In the genomic region with DNA sequence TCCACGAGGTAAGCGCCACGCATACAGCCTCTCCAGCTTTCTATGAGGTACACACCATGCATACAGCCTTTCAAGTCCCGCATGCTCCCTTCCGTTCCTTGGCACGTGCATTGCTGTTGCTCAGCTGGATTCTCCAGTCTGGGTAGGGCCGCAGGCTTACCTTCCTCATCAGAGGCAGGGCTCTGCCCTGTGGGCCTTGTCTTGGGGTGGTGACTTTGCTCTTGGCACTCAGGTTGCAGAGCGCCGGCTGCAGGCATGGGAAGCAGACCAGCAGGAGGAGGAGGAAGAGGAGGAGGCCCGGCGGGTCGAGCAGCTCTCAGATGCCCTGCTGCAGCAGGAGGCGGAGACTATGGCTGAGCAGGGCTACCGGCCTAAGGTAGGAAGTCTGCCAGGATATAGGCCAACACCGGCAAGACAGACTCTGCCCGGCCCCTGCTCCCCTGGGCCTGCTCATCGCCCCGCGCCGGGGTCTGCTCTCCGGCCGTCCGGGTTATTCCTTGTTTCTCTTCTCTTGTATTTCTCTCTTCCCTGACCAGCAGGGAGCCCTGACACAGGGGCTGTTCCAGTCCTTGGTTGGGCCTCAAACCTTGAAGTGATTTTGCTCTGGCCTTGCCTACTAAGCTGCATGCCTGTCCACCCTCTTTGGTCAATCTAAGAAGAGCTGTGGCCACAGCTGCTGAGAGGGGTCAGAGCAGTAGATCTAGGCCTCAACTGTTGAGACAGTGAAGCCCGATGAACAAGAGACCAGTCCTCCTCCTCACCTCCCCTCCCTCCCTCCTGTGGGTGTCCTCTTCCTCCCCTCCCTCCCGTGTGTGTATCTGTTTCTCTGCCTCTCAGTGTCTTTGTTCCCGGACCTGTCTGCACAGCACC, we compare ENCODE assay signal across 25 cellular contexts. TPM values are rescaled to one million over a fixed set of nuclear protein-coding genes. Genes with fewer than 3 reads are reported as not detected.
A peak's percentile ranks its signal among the peaks of the same experiment; 100 is the strongest.
DNase-seq lines count a peak whose midpoint lies in the region; ATAC-seq, FAIRE-seq and TF ChIP-seq lines count a peak whose summit lies in the region.
"Had no signal": no experiment of that assay in that cellular context is flagged by ENCODE, and none has a peak within 500 bp of the region (broad histone marks: within the 10 kb centered on the region; RNA-seq: fewer than 3 reads in every experiment).

No MANE protein-coding gene starts in this region.

- no peaks in the 10 kb centered on the region for H3K9me3 Mint-ChIP-seq in natural killer cell
- H3K9me3 Mint-ChIP-seq in natural killer cell treated with Interleukin-12 subunit alpha and Interleukin-12 subunit beta and Interleukin-15 and Interleukin-18, amount 100 ng/mL, for 72 hours = no peaks in the 10 kb centered on the region
- no peaks in the 10 kb centered on the region for H3K9me3 Mint-ChIP-seq in effector memory CD8-positive, alpha-beta T cell
- H3K9me3 Mint-ChIP-seq: CD4-positive, CD25-positive, alpha-beta regulatory T cell; endodermal cell; stimulated activated memory B cell treated with anti-CD40 and anti-IgM and Interleukin-4, amounts not matched to agents 10 μg/mL and 1 μg/mL and 100 μg/mL, for 72 hours had no signal

- intact Hi-C loops in natural killer cell (cut with micrococcal nuclease) (no loop called here), pancreas (cut with DNase I) (no loop called here)

- H3K36me3 ChIP-seq in pancreas = peaks cover 0 to 46% (median 3%) of the 10 kb centered on the region in 3 donors

- peak overlapping the region; percentile 12 to 59 (median 32) for H3K27ac ChIP-seq in pancreas
- H3K27ac ChIP-seq: coronary artery, lower lobe of right lung had no signal

- ATAC-seq in natural killer cell = no peak
- no peak for ATAC-seq in natural killer cell treated with Interleukin-12 subunit alpha and Interleukin-12 subunit beta and Interleukin-15 and Interleukin-18, amount 100 ng/mL, for 72 hours
- ATAC-seq in effector memory CD8-positive, alpha-beta T cell (replicated peaks) = no peak
- ATAC-seq in pancreas = peak; percentile 93 to 97 (median 96)
- ATAC-seq: HCT116; stimulated activated memory B cell treated with anti-CD40 and anti-IgM and Interleukin-4, amounts not matched to agents 10 μg/mL and 1 μg/mL and 100 μg/mL, for 72 hours had no signal

- no peaks in the 10 kb centered on the region for H3K9me3 ChIP-seq in pancreas
- H3K9me3 ChIP-seq: breast epithelium, lower lobe of right lung had no signal

- FAIRE-seq in pancreas (lab: Jason Lieb, UNC) = no peak
- FAIRE-seq: GM12892, GM19239, kidney had no signal

- no peak for DNase-seq in natural killer cell
- no peak for DNase-seq in natural killer cell treated with Interleukin-12 subunit alpha and Interleukin-12 subunit beta and Interleukin-15 and Interleukin-18, amount 100 ng/mL, for 72 hours (ENCODE audit: low spot score)
- DNase-seq in effector memory CD8-positive, alpha-beta T cell = no peak
- DNase-seq in pancreas = peak; percentile 75 to 95 (median 87)
- DNase-seq in NCI-H1092 (lab: John Stamatoyannopoulos, UW) = no peak
- no peak for DNase-seq in COLO829 (ENCODE audit: low spot score)
- no peak for DNase-seq in RKO (ENCODE audit: low spot score)
- DNase-seq: activated CD4-positive, CD25-positive, alpha-beta regulatory T cell; amniotic stem cell; CD4-positive, CD25-positive, alpha-beta regulatory T cell; endodermal cell; kidney; NCI-H1105; NCI-H2029; NCI-H345; NCI-H748 treated with DMSO at 0.1 percent for 48 hours; T-helper 9 cell had no signal

- H3K27ac Mint-ChIP-seq in natural killer cell = peak overlapping the region; percentile 18 to 38
- no peak overlapping the region for H3K27ac Mint-ChIP-seq in natural killer cell treated with Interleukin-12 subunit alpha and Interleukin-12 subunit beta and Interleukin-15 and Interleukin-18, amount 100 ng/mL, for 72 hours
- peak overlapping the region; percentile 58 to 65 for H3K27ac Mint-ChIP-seq in effector memory CD8-positive, alpha-beta T cell
- H3K27ac Mint-ChIP-seq: CD4-positive, CD25-positive, alpha-beta regulatory T cell; endodermal cell; stimulated activated memory B cell treated with anti-CD40 and anti-IgM and Interleukin-4, amounts not matched to agents 10 μg/mL and 1 μg/mL and 100 μg/mL, for 72 hours had no signal

- H3K4me3 Mint-ChIP-seq in natural killer cell = no peak overlapping the region
- H3K4me3 Mint-ChIP-seq in natural killer cell treated with Interleukin-12 subunit alpha and Interleukin-12 subunit beta and Interleukin-15 and Interleukin-18, amount 100 ng/mL, for 72 hours = no peak overlapping the region
- no peak overlapping the region for H3K4me3 Mint-ChIP-seq in effector memory CD8-positive, alpha-beta T cell
- H3K4me3 Mint-ChIP-seq: CD4-positive, CD25-positive, alpha-beta regulatory T cell; endodermal cell; stimulated activated memory B cell treated with anti-CD40 and anti-IgM and Interleukin-4, amounts not matched to agents 10 μg/mL and 1 μg/mL and 100 μg/mL, for 72 hours had no signal

- no peaks in the 10 kb centered on the region for H3K27me3 ChIP-seq in pancreas
- H3K27me3 ChIP-seq: breast epithelium had no signal

- H3K4me1 Mint-ChIP-seq in natural killer cell = peaks cover 0 to 5% of the 10 kb centered on the region in 2 donors
- peaks cover 0 to 11% of the 10 kb centered on the region in 2 donors for H3K4me1 Mint-ChIP-seq in natural killer cell treated with Interleukin-12 subunit alpha and Interleukin-12 subunit beta and Interleukin-15 and Interleukin-18, amount 100 ng/mL, for 72 hours (ENCODE audit: low read depth in 2 of 2)
- H3K4me1 Mint-ChIP-seq in effector memory CD8-positive, alpha-beta T cell (ENCODE audit: low read depth in 2 of 2) = peaks cover 3 to 5% of the 10 kb centered on the region in 2 donors
- H3K4me1 Mint-ChIP-seq: endodermal cell; stimulated activated memory B cell treated with anti-CD40 and anti-IgM and Interleukin-4, amounts not matched to agents 10 μg/mL and 1 μg/mL and 100 μg/mL, for 72 hours had no signal

- no peaks in the 10 kb centered on the region for H3K27me3 Mint-ChIP-seq in natural killer cell (ENCODE audit: low read depth in 2 of 2)
- H3K27me3 Mint-ChIP-seq in natural killer cell treated with Interleukin-12 subunit alpha and Interleukin-12 subunit beta and Interleukin-15 and Interleukin-18, amount 100 ng/mL, for 72 hours = no peaks in the 10 kb centered on the region
- H3K27me3 Mint-ChIP-seq in effector memory CD8-positive, alpha-beta T cell = no peaks in the 10 kb centered on the region
- H3K27me3 Mint-ChIP-seq: CD4-positive, CD25-positive, alpha-beta regulatory T cell; stimulated activated memory B cell treated with anti-CD40 and anti-IgM and Interleukin-4, amounts not matched to agents 10 μg/mL and 1 μg/mL and 100 μg/mL, for 72 hours had no signal

- peaks cover 0 to 6% (median 4%) of the 10 kb centered on the region in 3 donors for H3K4me1 ChIP-seq in pancreas
- H3K4me1 ChIP-seq: breast epithelium, lower lobe of right lung had no signal

- peaks cover 14% of the 10 kb centered on the region for H3K36me3 Mint-ChIP-seq in natural killer cell
- H3K36me3 Mint-ChIP-seq in natural killer cell treated with Interleukin-12 subunit alpha and Interleukin-12 subunit beta and Interleukin-15 and Interleukin-18, amount 100 ng/mL, for 72 hours = peaks cover 11% of the 10 kb centered on the region
- peaks cover 52% of the 10 kb centered on the region for H3K36me3 Mint-ChIP-seq in effector memory CD8-positive, alpha-beta T cell (ENCODE audit: insufficient read depth)

- TF ChIP-seq CTCF in natural killer cell (IDR thresholded peaks at IDR 0.05) = no peak
- TF ChIP-seq CTCF in pancreas (IDR thresholded peaks at IDR 0.05) = no peak

- 50 to 53% methylated on average over 26 of the region's 26 CpGs for WGBS in pancreas, 2 donors

- no peak overlapping the region for H3K4me3 ChIP-seq in pancreas
- H3K4me3 ChIP-seq: breast epithelium, coronary artery, lower lobe of right lung, smooth muscle cell had no signal

RNA-seq across cellular contexts. Expression of a gene that starts 15.3 kb away (rescaled TPM):
- total RNA-seq in natural killer cell (10 to 100 TPM; 33.7 to 42.5 (median 38.7) TPM), pancreas (10 to 100 TPM in 3 of 6 donors, 1 to 10 TPM in 3; 8.4 to 11.9 (median 10.2) TPM)
- total RNA-seq in natural killer cell treated with Interleukin-12 subunit alpha and Interleukin-12 subunit beta and Interleukin-15 and Interleukin-18, amount 100 ng/mL, for 72 hours = 10 to 100 TPM; 20.5 to 31.1 TPM
- polyA plus RNA-seq in pancreas = 10 to 100 TPM; 10.8 to 20.9 TPM

RNA-seq across cellular contexts. Expression of a gene that starts 35.1 kb away (rescaled TPM):
- 10 to 100 TPM; 48.6 to 52.8 (median 49.2) TPM for total RNA-seq in natural killer cell
- 10 to 100 TPM; 29.7 to 31.2 TPM for total RNA-seq in natural killer cell treated with Interleukin-12 subunit alpha and Interleukin-12 subunit beta and Interleukin-15 and Interleukin-18, amount 100 ng/mL, for 72 hours
- 10 to 100 TPM; 14.7 to 24.9 (median 19.3) TPM for total RNA-seq in pancreas
- 10 to 100 TPM; 16.2 TPM for polyA plus RNA-seq in pancreas

Comparison
In these comparisons a context has a peak if more than half of its experiments do, and no peak if none do; other contexts are left out.
1. H3K27ac Mint-ChIP-seq: peak in natural killer cell (2 of 2) and effector memory CD8-positive, alpha-beta T cell (2 of 2); none in natural killer cell treated with Interleukin-12 subunit alpha and Interleukin-12 subunit beta and Interleukin-15 and Interleukin-18, amount 100 ng/mL, for 72 hours (0 of 2).
2. ATAC-seq: peak in pancreas (4 of 4); none in natural killer cell (0 of 3), natural killer cell treated with Interleukin-12 subunit alpha and Interleukin-12 subunit beta and Interleukin-15 and Interleukin-18, amount 100 ng/mL, for 72 hours (0 of 2) and effector memory CD8-positive, alpha-beta T cell (single experiment).
3. DNase-seq: peak in pancreas (6 of 6); none in natural killer cell (single experiment), natural killer cell treated with Interleukin-12 subunit alpha and Interleukin-12 subunit beta and Interleukin-15 and Interleukin-18, amount 100 ng/mL, for 72 hours (single experiment), effector memory CD8-positive, alpha-beta T cell (0 of 3), NCI-H1092 (single experiment), COLO829 (single experiment) and RKO (single experiment).